ENCODE assay signal across 1 cellular context in genomic region chr5:127602481-127602880, GRCh38.
TF ChIP-seq lines count a peak whose summit lies in the region.

No MANE protein-coding gene starts in this region.

TF ChIP-seq in H1, 55 proteins besides CTCF, POLR2A, EP300 and RAD21 (continued from another document):
- no peak for TF ChIP-seq GABPA (IDR thresholded peaks at IDR 0.05; ENCODE audit: borderline replicate concordance, insufficient read depth, low read length)
- no peak for TF ChIP-seq CBX8 (IDR thresholded peaks at IDR 0.05; ENCODE audit: borderline replicate concordance, low read depth, low read length)
- TF ChIP-seq BRCA1 (IDR thresholded peaks at IDR 0.05; ENCODE audit: low read depth, low read length) = no peak
- TF ChIP-seq EZH2 (IDR thresholded peaks at IDR 0.05; ENCODE audit: low read depth, low read length, severe bottlenecking) = no peak
- TF ChIP-seq YY1 (IDR thresholded peaks at IDR 0.05; ENCODE audit: low read depth, low read length) = no peak
- TF ChIP-seq CBX5 (IDR thresholded peaks at IDR 0.05; ENCODE audit: low read depth, low read length) = no peak
- TF ChIP-seq USF2 (IDR thresholded peaks at IDR 0.05; ENCODE audit: low read length) = no peak
- TF ChIP-seq EGR1 (IDR thresholded peaks at IDR 0.05; ENCODE audit: borderline replicate concordance, low read depth, low read length) = no peak
- no peak for TF ChIP-seq SAP30 (IDR thresholded peaks at IDR 0.05; ENCODE audit: insufficient read depth, insufficient replicate concordance, low read length)
